9 cellular contexts compared by ENCODE assay signal in genomic region chr2:65554765-65555561, GRCh38.
DNase-seq lines count a peak whose midpoint lies in the region; ATAC-seq and TF ChIP-seq lines count a peak whose summit lies in the region.
"Had no signal": no experiment of that assay in that cellular context is flagged by ENCODE, and none has a peak within 500 bp of the region (broad histone marks: within the 10 kb centered on the region; RNA-seq: fewer than 3 reads in every experiment).

No MANE protein-coding gene starts in this region.

- DNase-seq in Caki2 (ENCODE audit: low read depth) (peak; percentile 80), NCI-H146 treated with DMSO at 0.1 percent for 48 hours (lab: John Stamatoyannopoulos, UW; ENCODE audit: unreplicated experiment) (no peak), type B pancreatic cell (ENCODE audit: extremely low spot score, unreplicated experiment) (no peak), Right ventricle myocardium superior (no peak)
- DNase-seq in central memory CD4-positive, alpha-beta T cell, result no peak
- DNase-seq: brain microvascular endothelial cell had no signal

- no peak for TF ChIP-seq CTCF in type B pancreatic cell (conservative IDR thresholded peaks at IDR 0.05)

- peaks cover 25% of the 10 kb centered on the region for H3K27me3 Mint-ChIP-seq in activated T-helper 17 cell treated with anti-CD3 and anti-CD28 coated beads, Interleukin-2, amount 50 U/mL, for 72 hours
- H3K27me3 Mint-ChIP-seq in type B pancreatic cell, result peaks cover 14% of the 10 kb centered on the region

- no peaks in the 10 kb centered on the region for H3K36me3 Mint-ChIP-seq in activated T-helper 17 cell treated with anti-CD3 and anti-CD28 coated beads, Interleukin-2, amount 50 U/mL, for 72 hours (ENCODE audit: low read depth)
- no peaks in the 10 kb centered on the region for H3K36me3 Mint-ChIP-seq in type B pancreatic cell

- peaks cover 15% of the 10 kb centered on the region for H3K4me1 Mint-ChIP-seq in activated T-helper 17 cell treated with anti-CD3 and anti-CD28 coated beads, Interleukin-2, amount 50 U/mL, for 72 hours
- H3K4me1 Mint-ChIP-seq in type B pancreatic cell (ENCODE audit: unreplicated experiment), result peaks cover 5% of the 10 kb centered on the region

- H3K27ac Mint-ChIP-seq in activated T-helper 17 cell treated with anti-CD3 and anti-CD28 coated beads, Interleukin-2, amount 50 U/mL, for 72 hours, result peak overlapping the region; percentile 31
- no peak overlapping the region for H3K27ac Mint-ChIP-seq in type B pancreatic cell

- no peaks in the 10 kb centered on the region for H3K9me3 Mint-ChIP-seq in activated T-helper 17 cell treated with anti-CD3 and anti-CD28 coated beads, Interleukin-2, amount 50 U/mL, for 72 hours
- H3K9me3 Mint-ChIP-seq in type B pancreatic cell, result no peaks in the 10 kb centered on the region

- H3K4me3 Mint-ChIP-seq in activated T-helper 17 cell treated with anti-CD3 and anti-CD28 coated beads, Interleukin-2, amount 50 U/mL, for 72 hours, result peak overlapping the region; percentile 1
- H3K4me3 Mint-ChIP-seq in type B pancreatic cell, result no peak overlapping the region

- intact Hi-C loops in Right ventricle myocardium superior (cut with DNase I), result loop anchor here (5.0 kb wide), 2 partner anchors 118 to 288 kb away; no protein-coding TSS in a partner anchor

- ATAC-seq in GM18907 (IDR thresholded peaks at IDR 0.05; ENCODE audit: unreplicated experiment) (peak; percentile 82), HG03457 (IDR thresholded peaks at IDR 0.05; ENCODE audit: unreplicated experiment) (peak; percentile 63), Right ventricle myocardium superior (ENCODE audit: poor library complexity) (no peak)
- peak; percentile 85 for ATAC-seq in activated T-helper 17 cell treated with anti-CD3 and anti-CD28 coated beads, Interleukin-2, amount 50 U/mL, for 72 hours (replicated peaks)

- in situ Hi-C loops in Caki2 (cut with HindIII; ENCODE audit: low pct_unique_long_range_greater_than_20kb, low sequenced_read_pairs), result no loop called here
